ENCODE assay signal across 1 cellular context in genomic region chr3:111956995-111957736, GRCh38.
TF ChIP-seq lines count a peak whose summit lies in the region.

No MANE protein-coding gene starts in this region.

TF ChIP-seq in GM23338, 12 proteins besides CTCF, POLR2A, EP300 and RAD21 (continued from another document):
- no peak for TF ChIP-seq ETS1 (IDR thresholded peaks at IDR 0.05)
- peak; percentile 93 for TF ChIP-seq NANOG (IDR thresholded peaks at IDR 0.05; ENCODE audit: borderline replicate concordance)
- 0 out of 2 replicates have a peak, but pooled peaks have one; percentile 10 for TF ChIP-seq POLR2AphosphoS5 (IDR thresholded peaks at IDR 0.05; ENCODE audit: low read depth)
- TF ChIP-seq EZH2 (IDR thresholded peaks at IDR 0.05; ENCODE audit: low read depth, unreplicated experiment) = no peak
- TF ChIP-seq ZNF331 (CRISPR knock-in tag; IDR thresholded peaks at IDR 0.05; ENCODE audit: low read depth) = no peak
